ENCODE assay signal across 16 cellular contexts in the genomic region with DNA sequence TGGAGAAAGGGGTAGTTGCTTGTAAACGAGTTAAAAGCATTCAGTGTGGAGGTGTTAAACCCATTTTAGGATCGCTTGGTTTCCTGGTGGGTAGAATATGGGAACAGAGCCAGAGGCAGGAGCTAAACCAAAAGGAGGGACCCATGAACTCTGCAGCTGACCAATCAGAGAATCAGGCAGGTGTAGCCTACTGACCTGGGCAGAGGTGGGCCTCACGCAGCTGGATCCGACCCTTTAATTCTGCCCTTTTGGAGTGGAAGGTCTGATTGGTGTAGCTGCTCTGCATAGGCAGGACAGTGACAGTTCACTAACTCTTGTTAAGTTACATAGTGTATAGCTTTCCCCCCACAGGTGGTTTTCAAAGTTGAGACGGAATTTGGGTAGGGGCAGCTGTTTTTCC.
DNase-seq lines count a peak whose midpoint lies in the region; TF ChIP-seq lines count a peak whose summit lies in the region.
"Had no signal": no experiment of that assay in that cellular context is flagged by ENCODE, and none has a peak within 500 bp of the region (broad histone marks: within the 10 kb centered on the region; RNA-seq: fewer than 3 reads in every experiment).

No MANE protein-coding gene starts in this region.

- no peak overlapping the region for H3K4ac ChIP-seq in mesendoderm (ENCODE audit: low read depth, low read length)

- no peak overlapping the region for H2BK5ac ChIP-seq in mesendoderm (ENCODE audit: low read length)

- peak overlapping the region; percentile 22 for H3K27ac ChIP-seq in mesendoderm (ENCODE audit: low read depth, low read length)
- peak overlapping the region; percentile 25 to 40 for H3K27ac ChIP-seq in uterus
- H3K27ac ChIP-seq: HL-60 had no signal

- H3K9me3 ChIP-seq in uterus = no peaks in the 10 kb centered on the region
- H3K9me3 ChIP-seq: left lung had no signal

- H3K79me2 ChIP-seq in mesendoderm (ENCODE audit: control insufficient read depth, insufficient read depth, low read length) = no peaks in the 10 kb centered on the region

- H3K9me3 Mint-ChIP-seq in activated naive CD4-positive, alpha-beta T cell treated with anti-CD3 and anti-CD28 coated beads, Interleukin-2, amount 10 ng/mL, durations not matched to agents 7 days and 5 days = no peaks in the 10 kb centered on the region
- H3K9me3 Mint-ChIP-seq in activated CD4-positive, alpha-beta memory T cell treated with anti-CD3 and anti-CD28 coated beads for 36 hours = no peaks in the 10 kb centered on the region
- H3K9me3 Mint-ChIP-seq: dendritic cell treated with granulocyte-macrophage colony-stimulating factor and Interleukin-4, amounts not matched to agents 40 ng/mL and 50 ng/mL, for 4 days; nephron had no signal

- WGBS in mesendoderm (ENCODE audit: extremely low coverage, insufficient coverage, low lambda C conversion rate) = no CpG with 5 or more reads among the region's 5 CpGs

- no peak overlapping the region for H3K4me2 ChIP-seq in mesendoderm (ENCODE audit: low read length)

- CTCF ChIA-PET in activated naive CD4-positive, alpha-beta T cell treated with anti-CD3 and anti-CD28 coated beads, Interleukin-2, amount 10 ng/mL, durations not matched to agents 7 days and 5 days (lab: Charles Lee) = interaction anchor here (0.7 to 5.5 kb wide), 7 partner anchors 10 to 146 kb away, joined by 3 to 110 read pairs (median 5); no protein-coding TSS in a partner anchor
- CTCF ChIA-PET in activated CD4-positive, alpha-beta memory T cell treated with anti-CD3 and anti-CD28 coated beads for 36 hours (lab: Charles Lee) = interaction anchor here (0.9 to 6.3 kb wide), 9 partner anchors 8 to 145 kb away, joined by 3 to 161 read pairs (median 9); partner anchors contain the start of gene RASSF3

- DNase-seq in activated naive CD4-positive, alpha-beta T cell treated with anti-CD3 and anti-CD28 coated beads, Interleukin-2, amount 10 ng/mL, durations not matched to agents 7 days and 5 days = no peak
- no peak for DNase-seq in activated naive CD4-positive, alpha-beta T cell treated with Interleukin-2 at 50 U/mL for 16 hours
- no peak for DNase-seq in activated CD4-positive, alpha-beta memory T cell treated with anti-CD3 and anti-CD28 coated beads for 36 hours
- no peak for DNase-seq in mesendoderm
- no peak for DNase-seq in uterus
- no peak for DNase-seq in globus pallidus (ENCODE audit: low spot score)
- DNase-seq in T-helper 9 cell = no peak
- DNase-seq in ecto neural progenitor cell (ENCODE audit: low spot score) = no peak
- DNase-seq: anterior cingulate cortex; H7; left lung; right cardiac atrium; stimulated activated CD4-positive, alpha-beta T cell treated with anti-CD3 and anti-CD28 coated beads, Interleukin-2, amount 100 ng/mL, for 24 hours had no signal

- intact Hi-C loops in activated CD4-positive, alpha-beta memory T cell treated with anti-CD3 and anti-CD28 coated beads for 36 hours (cut with micrococcal nuclease) = loop anchor here (5.0 kb wide), 1 partner anchor 33 kb away; no protein-coding TSS in a partner anchor
- intact Hi-C loops in uterus (cut with DNase I; ENCODE audit: low total_unique reads) = loop anchor here (5.0 to 10.0 kb wide), 2 partner anchors 91 to 148 kb away; no protein-coding TSS in a partner anchor

- no peak overlapping the region for H3K4me3 ChIP-seq in mesendoderm (ENCODE audit: low read length)
- H3K4me3 ChIP-seq in uterus = no peak overlapping the region
- H3K4me3 ChIP-seq: left lung had no signal

- H3K4me1 Mint-ChIP-seq in activated naive CD4-positive, alpha-beta T cell treated with anti-CD3 and anti-CD28 coated beads, Interleukin-2, amount 10 ng/mL, durations not matched to agents 7 days and 5 days = peaks cover 75% of the 10 kb centered on the region
- H3K4me1 Mint-ChIP-seq in activated CD4-positive, alpha-beta memory T cell treated with anti-CD3 and anti-CD28 coated beads for 36 hours (ENCODE audit: low read depth) = peaks cover 58% of the 10 kb centered on the region

- no peak overlapping the region for H2AK5ac ChIP-seq in mesendoderm (ENCODE audit: low read length)

- peaks cover 10% of the 10 kb centered on the region for H3K4me1 ChIP-seq in mesendoderm (ENCODE audit: control insufficient read depth, low read depth, low read length)
- peaks cover 0 to 6% of the 10 kb centered on the region in 2 donors for H3K4me1 ChIP-seq in uterus

- H4K5ac ChIP-seq in mesendoderm (ENCODE audit: low read length) = no peak overlapping the region

- H3K36me3 Mint-ChIP-seq in activated naive CD4-positive, alpha-beta T cell treated with anti-CD3 and anti-CD28 coated beads, Interleukin-2, amount 10 ng/mL, durations not matched to agents 7 days and 5 days = peaks cover 56% of the 10 kb centered on the region
- peaks cover 27% of the 10 kb centered on the region for H3K36me3 Mint-ChIP-seq in activated CD4-positive, alpha-beta memory T cell treated with anti-CD3 and anti-CD28 coated beads for 36 hours

- no peak overlapping the region for H3K23ac ChIP-seq in mesendoderm (ENCODE audit: low read length)

- no peaks in the 10 kb centered on the region for H3K36me3 ChIP-seq in mesendoderm (ENCODE audit: control insufficient read depth, insufficient read depth, low read length)
- no peaks in the 10 kb centered on the region for H3K36me3 ChIP-seq in uterus

- no peaks in the 10 kb centered on the region for H3K79me1 ChIP-seq in mesendoderm (ENCODE audit: low read length)

- no peak overlapping the region for H3K9ac ChIP-seq in mesendoderm (ENCODE audit: low read length)

- H2BK15ac ChIP-seq in mesendoderm (replicated peaks; ENCODE audit: low read depth) = no peak overlapping the region

- H3K4me3 Mint-ChIP-seq in activated naive CD4-positive, alpha-beta T cell treated with anti-CD3 and anti-CD28 coated beads, Interleukin-2, amount 10 ng/mL, durations not matched to agents 7 days and 5 days = no peak overlapping the region
- no peak overlapping the region for H3K4me3 Mint-ChIP-seq in activated CD4-positive, alpha-beta memory T cell treated with anti-CD3 and anti-CD28 coated beads for 36 hours
- H3K4me3 Mint-ChIP-seq: dendritic cell treated with granulocyte-macrophage colony-stimulating factor and Interleukin-4, amounts not matched to agents 40 ng/mL and 50 ng/mL, for 4 days; nephron had no signal

- no peak overlapping the region for H2BK120ac ChIP-seq in mesendoderm (ENCODE audit: low read depth, low read length)

- POLR2A ChIA-PET in activated CD4-positive, alpha-beta memory T cell treated with anti-CD3 and anti-CD28 coated beads for 36 hours (lab: Charles Lee) = interaction anchor here (0.9 kb wide), 1 partner anchor 15 kb away, joined by 3 read pairs; no protein-coding TSS in a partner anchor

- H3K56ac ChIP-seq in mesendoderm (ENCODE audit: low read length) = no peak overlapping the region

- H3K27me3 Mint-ChIP-seq in activated naive CD4-positive, alpha-beta T cell treated with anti-CD3 and anti-CD28 coated beads, Interleukin-2, amount 10 ng/mL, durations not matched to agents 7 days and 5 days = no peaks in the 10 kb centered on the region
- H3K27me3 Mint-ChIP-seq in activated CD4-positive, alpha-beta memory T cell treated with anti-CD3 and anti-CD28 coated beads for 36 hours = no peaks in the 10 kb centered on the region
- H3K27me3 Mint-ChIP-seq: dendritic cell treated with granulocyte-macrophage colony-stimulating factor and Interleukin-4, amounts not matched to agents 40 ng/mL and 50 ng/mL, for 4 days had no signal

- TF ChIP-seq POLR2A in uterus (IDR thresholded peaks at IDR 0.05) = no peak

- H3K18ac ChIP-seq in mesendoderm (ENCODE audit: low read length) = no peak overlapping the region

- H3K27me3 ChIP-seq in mesendoderm (ENCODE audit: insufficient read depth, low read length, poor library complexity) = no peaks in the 10 kb centered on the region
- no peaks in the 10 kb centered on the region for H3K27me3 ChIP-seq in uterus
- H3K27me3 ChIP-seq: left lung had no signal

- H3K27ac Mint-ChIP-seq in activated naive CD4-positive, alpha-beta T cell treated with anti-CD3 and anti-CD28 coated beads, Interleukin-2, amount 10 ng/mL, durations not matched to agents 7 days and 5 days = peak overlapping the region; percentile 21
- H3K27ac Mint-ChIP-seq in activated CD4-positive, alpha-beta memory T cell treated with anti-CD3 and anti-CD28 coated beads for 36 hours = peak overlapping the region; percentile 2
- H3K27ac Mint-ChIP-seq: dendritic cell treated with granulocyte-macrophage colony-stimulating factor and Interleukin-4, amounts not matched to agents 40 ng/mL and 50 ng/mL, for 4 days had no signal

- no peak for TF ChIP-seq CTCF in uterus (IDR thresholded peaks at IDR 0.05)

- no peak overlapping the region for H4K8ac ChIP-seq in mesendoderm (ENCODE audit: low read depth, low read length)
